19 cellular contexts compared by ENCODE assay signal in the genomic region with DNA sequence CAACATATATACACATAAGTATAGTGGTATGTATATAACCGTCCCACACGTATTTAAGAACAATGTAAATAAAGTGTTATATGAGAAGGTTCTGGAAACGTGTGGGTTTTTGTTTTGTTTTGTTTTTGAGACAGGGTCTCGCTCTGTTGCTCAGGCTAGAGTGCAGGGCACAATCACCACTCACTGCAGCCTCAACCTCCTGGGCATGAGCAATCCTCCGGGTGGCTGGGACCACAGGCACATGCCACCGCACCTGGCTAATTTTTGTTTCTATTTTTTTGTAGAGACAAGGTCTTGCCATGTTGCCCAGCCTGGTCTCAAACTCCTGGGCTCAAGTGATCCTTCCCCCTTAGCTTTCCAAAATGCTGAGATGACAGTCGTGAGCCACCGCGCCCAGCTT. TPM values are rescaled to one million over a fixed set of nuclear protein-coding genes. Genes with fewer than 3 reads are reported as not detected.
A peak's percentile ranks its signal among the peaks of the same experiment; 100 is the strongest.
DNase-seq lines count a peak whose midpoint lies in the region; ATAC-seq, FAIRE-seq and TF ChIP-seq lines count a peak whose summit lies in the region.
"Had no signal": no experiment of that assay in that cellular context is flagged by ENCODE, and none has a peak within 500 bp of the region (broad histone marks: within the 10 kb centered on the region; RNA-seq: fewer than 3 reads in every experiment).

No MANE protein-coding gene starts in this region.

- peaks cover 65 to 83% of the 10 kb centered on the region in 2 donors for H3K4me1 Mint-ChIP-seq in immature natural killer cell
- peaks cover 59% of the 10 kb centered on the region for H3K4me1 Mint-ChIP-seq in activated T-helper 1 cell treated with anti-CD3 and anti-CD28 coated beads, Interleukin-12 subunit alpha, Interleukin-12 subunit beta, Interleukin-2, Interleukin-4 antibody, amounts not matched to agents 30 ng/mL and 10 ng/mL and 1 ng/mL, durations not matched to agents 14 hours and 24 hours and 36 hours (ENCODE audit: low read depth)

- intact Hi-C loops in activated T-helper 1 cell treated with anti-CD3 and anti-CD28 coated beads, Interleukin-12 subunit alpha, Interleukin-12 subunit beta, Interleukin-2, Interleukin-4 antibody, amounts not matched to agents 30 ng/mL and 10 ng/mL and 1 ng/mL, durations not matched to agents 14 hours and 24 hours and 36 hours (cut with micrococcal nuclease): no loop called here

- H3K27ac ChIP-seq in BLaER1: peak overlapping the region; percentile 45
- no peak overlapping the region for H3K27ac ChIP-seq in OCI-LY3 (ENCODE audit: low read length)

- no peaks in the 10 kb centered on the region for H3K27me3 ChIP-seq in BLaER1
- no peaks in the 10 kb centered on the region for H3K27me3 ChIP-seq in OCI-LY3 (ENCODE audit: low read depth, low read length)

- H3K36me3 ChIP-seq in BLaER1: no peaks in the 10 kb centered on the region
- no peaks in the 10 kb centered on the region for H3K36me3 ChIP-seq in OCI-LY3 (replicated peaks; ENCODE audit: low read depth, low read length)

- H4K20me1 ChIP-seq in BLaER1 (peaks cover 50% of the 10 kb centered on the region; the same call in 1 of the 2 replicates), OCI-LY3 (ENCODE audit: insufficient read depth, low read length) (peaks cover 17% of the 10 kb centered on the region)

- DNase-seq in GM19239 (ENCODE audit: insufficient read length, low spot score) (no peak), kidney tubule cell (ENCODE audit: low spot score) (peak; percentile 45), immature natural killer cell (no peak)
- no peak for DNase-seq in activated T-helper 1 cell treated with anti-CD3 and anti-CD28 coated beads, Interleukin-12 subunit alpha, Interleukin-12 subunit beta, Interleukin-2, Interleukin-4 antibody, amounts not matched to agents 30 ng/mL and 10 ng/mL and 1 ng/mL, durations not matched to agents 14 hours and 24 hours and 36 hours (ENCODE audit: low spot score)
- DNase-seq: activated CD4-positive, alpha-beta T cell treated with anti-CD3 and anti-CD28 coated beads for 1 hour; Calu3; cerebellar nuclear complex; foreskin fibroblast; GDM1; NCI-H1436 treated with DMSO at 0.1 percent for 48 hours; NCI-H2227 treated with DMSO at 0.1 percent for 48 hours; SIG-M5 had no signal

- no peak overlapping the region for H2AFZ ChIP-seq in OCI-LY3 (ENCODE audit: low read depth, low read length)

- peaks cover 0 to 1% (median 0%) of the 10 kb centered on the region in 3 donors for H3K27me3 Mint-ChIP-seq in immature natural killer cell (ENCODE audit: low read depth in 3 of 3)
- H3K27me3 Mint-ChIP-seq in activated T-helper 1 cell treated with anti-CD3 and anti-CD28 coated beads, Interleukin-12 subunit alpha, Interleukin-12 subunit beta, Interleukin-2, Interleukin-4 antibody, amounts not matched to agents 30 ng/mL and 10 ng/mL and 1 ng/mL, durations not matched to agents 14 hours and 24 hours and 36 hours (ENCODE audit: insufficient read depth): no peaks in the 10 kb centered on the region

- no peaks in the 10 kb centered on the region for H3K9me3 Mint-ChIP-seq in immature natural killer cell
- H3K9me3 Mint-ChIP-seq in activated T-helper 1 cell treated with anti-CD3 and anti-CD28 coated beads, Interleukin-12 subunit alpha, Interleukin-12 subunit beta, Interleukin-2, Interleukin-4 antibody, amounts not matched to agents 30 ng/mL and 10 ng/mL and 1 ng/mL, durations not matched to agents 14 hours and 24 hours and 36 hours: no peaks in the 10 kb centered on the region

- no peak for ATAC-seq in GM21367 (IDR thresholded peaks at IDR 0.05; ENCODE audit: unreplicated experiment)
- ATAC-seq in HG02870 (IDR thresholded peaks at IDR 0.05; ENCODE audit: unreplicated experiment): no peak
- ATAC-seq: left lobe of liver had no signal

- H3K79me2 ChIP-seq in OCI-LY3 (ENCODE audit: low read length): peaks cover 83% of the 10 kb centered on the region

- H3K4me1 ChIP-seq in BLaER1 (peaks cover 100% of the 10 kb centered on the region), OCI-LY3 (ENCODE audit: low read length) (peaks cover 75% of the 10 kb centered on the region)

- TF ChIP-seq CTCF in OCI-LY3 (IDR thresholded peaks at IDR 0.05; ENCODE audit: low read depth, low read length): no peak

- H3K4me2 ChIP-seq in BLaER1: peak overlapping the region; percentile 91
- 0 out of 2 replicates have a peak overlapping the region, but pooled peaks have one; percentile 75 for H3K4me2 ChIP-seq in OCI-LY3 (ENCODE audit: low read length)

- FAIRE-seq in GM19239 (lab: Jason Lieb, UNC): peak; percentile 63
- FAIRE-seq: endometrium, H54 had no signal

- H3K9me3 ChIP-seq in BLaER1 (no peaks in the 10 kb centered on the region), OCI-LY3 (ENCODE audit: insufficient read depth, low read length) (no peaks in the 10 kb centered on the region)

- H3K27ac Mint-ChIP-seq in immature natural killer cell: peak overlapping the region in 2 of 6 donors; percentile 73 to 76
- no peak overlapping the region for H3K27ac Mint-ChIP-seq in activated T-helper 1 cell treated with anti-CD3 and anti-CD28 coated beads, Interleukin-12 subunit alpha, Interleukin-12 subunit beta, Interleukin-2, Interleukin-4 antibody, amounts not matched to agents 30 ng/mL and 10 ng/mL and 1 ng/mL, durations not matched to agents 14 hours and 24 hours and 36 hours

- H3K4me3 ChIP-seq in BLaER1 (no peak overlapping the region), OCI-LY3 (ENCODE audit: low read length) (no peak overlapping the region)

- no peaks in the 10 kb centered on the region for H3K36me3 Mint-ChIP-seq in immature natural killer cell
- peaks cover 4% of the 10 kb centered on the region for H3K36me3 Mint-ChIP-seq in activated T-helper 1 cell treated with anti-CD3 and anti-CD28 coated beads, Interleukin-12 subunit alpha, Interleukin-12 subunit beta, Interleukin-2, Interleukin-4 antibody, amounts not matched to agents 30 ng/mL and 10 ng/mL and 1 ng/mL, durations not matched to agents 14 hours and 24 hours and 36 hours (ENCODE audit: low read depth)

- peak overlapping the region; percentile 15; the same call in 1 of the 2 replicates for H3K9ac ChIP-seq in BLaER1
- no peak overlapping the region for H3K9ac ChIP-seq in OCI-LY3 (ENCODE audit: low read length)

- H3K4me3 Mint-ChIP-seq in immature natural killer cell: peak overlapping the region in 1 of 5 donors; percentile 15
- H3K4me3 Mint-ChIP-seq in activated T-helper 1 cell treated with anti-CD3 and anti-CD28 coated beads, Interleukin-12 subunit alpha, Interleukin-12 subunit beta, Interleukin-2, Interleukin-4 antibody, amounts not matched to agents 30 ng/mL and 10 ng/mL and 1 ng/mL, durations not matched to agents 14 hours and 24 hours and 36 hours: no peak overlapping the region

RNA-seq across cellular contexts. Expression of gene ADAM17, which starts 6.2 kb away (rescaled TPM):
- 10 to 100 TPM in 1 of 3 donors, 1 to 10 TPM in 2; 6.3 to 14.9 (median 8.0) TPM for polyA plus RNA-seq in immature natural killer cell
- 30.4 and 31.6 TPM in 2 replicates for total RNA-seq in activated T-helper 1 cell treated with anti-CD3 and anti-CD28 coated beads, Interleukin-12 subunit alpha, Interleukin-12 subunit beta, Interleukin-2, Interleukin-4 antibody, amounts not matched to agents 30 ng/mL and 10 ng/mL and 1 ng/mL, durations not matched to agents 14 hours and 24 hours and 36 hours
